Comparison of ENCODE assay signal across 30 cellular contexts in the genomic region with DNA sequence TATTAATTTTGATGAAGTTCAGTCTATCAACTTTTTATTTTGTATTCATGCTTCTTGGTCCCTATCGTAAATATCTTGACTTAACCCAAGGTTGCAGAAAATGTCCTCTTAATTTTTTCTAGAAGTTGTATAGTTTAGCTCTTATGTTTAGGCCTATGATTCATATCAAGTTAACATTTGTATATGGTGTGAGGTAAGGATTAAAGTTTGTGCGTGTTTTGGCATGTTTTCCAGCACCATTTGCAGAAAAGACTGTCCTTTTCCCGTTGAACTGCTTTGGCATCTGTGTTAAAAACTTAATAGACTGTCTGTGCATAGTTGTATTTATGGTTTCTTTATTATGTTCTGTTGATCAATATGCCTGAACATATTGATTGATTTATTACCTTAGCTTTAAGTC.
"Had no signal": no experiment of that assay in that cellular context is flagged by ENCODE, and none has a peak within 500 bp of the region (broad histone marks: within the 10 kb centered on the region; RNA-seq: fewer than 3 reads in every experiment).

No MANE protein-coding gene starts in this region.

- H3K4me3 Mint-ChIP-seq: activated CD4-positive, alpha-beta T cell treated with anti-CD3 and anti-CD28 coated beads for 36 hours; activated CD4-positive, alpha-beta T cell treated with anti-CD3 and anti-CD28 coated beads, Interleukin-2, amount 10 ng/mL, durations not matched to agents 7 days and 5 days; activated naive CD4-positive, alpha-beta T cell treated with anti-CD3 and anti-CD28 coated beads, Interleukin-2, amount 10 ng/mL, durations not matched to agents 7 days and 5 days; activated naive CD8-positive, alpha-beta T cell; activated naive CD8-positive, alpha-beta T cell treated with anti-CD3 and anti-CD28 coated beads, Interleukin-2, amount 50 U/mL, for 24 hours; activated T-cell treated with anti-CD3 and anti-CD28 coated beads, Interleukin-2, amount 50 U/mL, for 4 hours; activated T-helper 1 cell treated with anti-CD3 and anti-CD28 coated beads, Interleukin-12 subunit alpha, Interleukin-12 subunit beta, Interleukin-2, Interleukin-4 antibody, amounts not matched to agents 30 ng/mL and 10 ng/mL and 1 ng/mL, durations not matched to agents 14 hours and 24 hours and 36 hours; brain; central memory CD8-positive, alpha-beta T cell; T-helper 1 cell treated with Interleukin-12 subunit alpha and Interleukin-12 subunit beta and Interleukin-4 antibody, amounts not matched to agents 30 μg/mL and 1 μg/mL, for 36 hours; T-helper 2 cell treated with Interferon-gamma antibody and Interleukin-4, amounts not matched to agents 5 μg/mL and 100 μg/mL, for 36 hours had no signal

- H3K27ac ChIP-seq: cardiac muscle cell, Peyer's patch, SJSA1 had no signal

- H3K4me3 ChIP-seq: cardiac muscle cell, MG63, Peyer's patch, SJSA1 had no signal

- H3K27me3 ChIP-seq: cardiac muscle cell, MG63, Peyer's patch, SJSA1 had no signal

- H3K4me1 Mint-ChIP-seq: activated CD4-positive, alpha-beta T cell treated with anti-CD3 and anti-CD28 coated beads for 36 hours; activated CD4-positive, alpha-beta T cell treated with anti-CD3 and anti-CD28 coated beads, Interleukin-2, amount 10 ng/mL, durations not matched to agents 7 days and 5 days; activated naive CD4-positive, alpha-beta T cell treated with anti-CD3 and anti-CD28 coated beads, Interleukin-2, amount 10 ng/mL, durations not matched to agents 7 days and 5 days; activated naive CD8-positive, alpha-beta T cell treated with anti-CD3 and anti-CD28 coated beads, Interleukin-2, amount 50 U/mL, for 24 hours had no signal

- H3K27ac Mint-ChIP-seq: activated CD4-positive, alpha-beta T cell treated with anti-CD3 and anti-CD28 coated beads for 36 hours; activated CD4-positive, alpha-beta T cell treated with anti-CD3 and anti-CD28 coated beads, Interleukin-2, amount 10 ng/mL, durations not matched to agents 7 days and 5 days; activated naive CD4-positive, alpha-beta T cell treated with anti-CD3 and anti-CD28 coated beads, Interleukin-2, amount 10 ng/mL, durations not matched to agents 7 days and 5 days; activated naive CD8-positive, alpha-beta T cell; activated naive CD8-positive, alpha-beta T cell treated with anti-CD3 and anti-CD28 coated beads, Interleukin-2, amount 50 U/mL, for 24 hours; activated T-helper 1 cell treated with anti-CD3 and anti-CD28 coated beads, Interleukin-12 subunit alpha, Interleukin-12 subunit beta, Interleukin-2, Interleukin-4 antibody, amounts not matched to agents 30 ng/mL and 10 ng/mL and 1 ng/mL, durations not matched to agents 14 hours and 24 hours and 36 hours; brain; T-helper 1 cell treated with Interleukin-12 subunit alpha and Interleukin-12 subunit beta and Interleukin-4 antibody, amounts not matched to agents 30 μg/mL and 1 μg/mL, for 36 hours; T-helper 2 cell treated with Interferon-gamma antibody and Interleukin-4, amounts not matched to agents 5 μg/mL and 100 μg/mL, for 36 hours had no signal

- H3K9ac ChIP-seq: SK-N-SH had no signal

- H3K36me3 Mint-ChIP-seq: activated naive CD4-positive, alpha-beta T cell treated with anti-CD3 and anti-CD28 coated beads, Interleukin-2, amount 10 ng/mL, durations not matched to agents 7 days and 5 days had no signal

- H3K36me3 ChIP-seq: cardiac muscle cell, Peyer's patch, SJSA1 had no signal

- DNase-seq: activated CD4-positive, alpha-beta T cell treated with anti-CD3 and anti-CD28 coated beads for 36 hours; activated CD4-positive, alpha-beta T cell treated with anti-CD3 and anti-CD28 coated beads, Interleukin-2, amount 10 ng/mL, durations not matched to agents 7 days and 5 days; activated CD4-positive, alpha-beta T cell treated with anti-CD3 and anti-CD28 coated beads, Interleukin-2, amount 50 U/mL, for 48 hours; activated CD8-positive, alpha-beta memory T cell treated with anti-CD3 and anti-CD28 coated beads, Interleukin-2, amount 50 U/mL, for 4 hours; activated effector memory CD4-positive, alpha-beta T cell treated with Interleukin-2 at 50 U/mL for 16 hours; activated naive CD4-positive, alpha-beta T cell treated with anti-CD3 and anti-CD28 coated beads, Interleukin-2, amount 10 ng/mL, durations not matched to agents 7 days and 5 days; activated naive CD8-positive, alpha-beta T cell treated with anti-CD3 and anti-CD28 coated beads, Interleukin-2, amount 50 U/mL, for 24 hours; activated T-cell treated with anti-CD3 and anti-CD28 coated beads for 4 hours; activated T-cell treated with anti-CD3 and anti-CD28 coated beads, Interleukin-2, amount 50 U/mL, for 4 hours; anterior cingulate cortex; Karpas-422; MG63; NCI-H1048; NCI-H1436 treated with DMSO at 0.1 percent for 48 hours; NCI-H1694 treated with DMSO at 0.1 percent for 48 hours; NCI-H2029; NCI-H510A treated with DMSO at 0.1 percent for 48 hours; PC-3; Peyer's patch; RPMI8226; SHP77 treated with DMSO at 0.1 percent for 48 hours; SK-N-SH had no signal

- H3K4me1 ChIP-seq: Peyer's patch had no signal

- H3K9me3 Mint-ChIP-seq: activated naive CD4-positive, alpha-beta T cell treated with anti-CD3 and anti-CD28 coated beads, Interleukin-2, amount 10 ng/mL, durations not matched to agents 7 days and 5 days had no signal

- H3K9me3 ChIP-seq: Peyer's patch, SJSA1, SK-N-SH had no signal

- ATAC-seq: activated CD4-positive, alpha-beta T cell treated with anti-CD3 and anti-CD28 coated beads for 36 hours; activated naive CD8-positive, alpha-beta T cell treated with anti-CD3 and anti-CD28 coated beads, Interleukin-2, amount 50 U/mL, for 24 hours; activated T-cell treated with anti-CD3 and anti-CD28 coated beads, Interleukin-2, amount 50 U/mL, for 4 hours; PC-3 had no signal
